In the genomic region with DNA sequence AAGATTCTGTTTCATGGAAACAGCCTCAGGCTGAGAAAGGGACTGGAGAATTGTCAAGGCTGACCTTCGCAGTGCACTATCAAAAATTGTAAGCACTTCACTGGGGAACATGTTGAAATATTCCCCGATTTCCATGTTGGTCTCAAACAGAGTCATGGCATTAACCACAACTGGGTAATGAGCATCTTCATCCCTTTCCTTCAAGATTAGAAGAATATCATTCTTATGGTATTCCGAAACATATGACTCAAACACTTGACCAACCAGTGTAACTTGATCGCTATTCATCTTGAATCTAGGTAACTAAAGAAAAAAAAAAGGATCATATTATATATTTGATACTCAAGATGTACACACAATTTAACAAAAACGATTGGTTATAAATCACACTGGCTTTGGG, we compare ENCODE assay signal across 18 cellular contexts.
"Had no signal": no experiment of that assay in that cellular context is flagged by ENCODE, and none has a peak within 500 bp of the region (broad histone marks: within the 10 kb centered on the region; RNA-seq: fewer than 3 reads in every experiment).

No MANE protein-coding gene starts in this region.

- H3K27ac ChIP-seq: coronary artery, heart right ventricle, neutrophil, right atrium auricular region, sigmoid colon, skin epidermis, stomach, thoracic aorta, transverse colon had no signal

- DNase-seq: effector CD4-positive, alpha-beta T cell; heart right ventricle; hypothalamus; kidney glomerular epithelial cell; mucosa of descending colon; naive thymus-derived CD8-positive, alpha-beta T cell; sigmoid colon; stimulated activated CD4-positive, alpha-beta T cell treated with anti-CD3 and anti-CD28 coated beads, Interleukin-12 subunit alpha, Interleukin-12 subunit beta, amount 100 ng/mL, for 4 hours; stimulated activated naive CD4-positive, alpha-beta T cell; stomach; substantia nigra; transverse colon had no signal

- H3K9me3 ChIP-seq: heart right ventricle, mucosa of descending colon, neutrophil, right atrium auricular region, sigmoid colon, stomach, thoracic aorta, transverse colon had no signal

- H3K4me3 ChIP-seq: coronary artery, heart right ventricle, mucosa of descending colon, right atrium auricular region, sigmoid colon, skin epidermis, stomach, thoracic aorta, transverse colon had no signal

- H3K27ac Mint-ChIP-seq: naive thymus-derived CD8-positive, alpha-beta T cell had no signal

- H3K27me3 ChIP-seq: heart right ventricle, neutrophil, right atrium auricular region, sigmoid colon, stomach, transverse colon had no signal

- H3K4me3 Mint-ChIP-seq: naive thymus-derived CD8-positive, alpha-beta T cell had no signal

- H3K27me3 Mint-ChIP-seq: naive thymus-derived CD8-positive, alpha-beta T cell had no signal

- H3K36me3 ChIP-seq: thoracic aorta had no signal

- ATAC-seq: esophagus mucosa; heart right ventricle; mucosa of descending colon; naive thymus-derived CD8-positive, alpha-beta T cell had no signal
